ENCODE assay signal across 8 cellular contexts in genomic region chr2:219219113-219219696, GRCh38. TPM values are rescaled to one million over a fixed set of nuclear protein-coding genes. Genes with fewer than 3 reads are reported as not detected.
A peak's percentile ranks its signal among the peaks of the same experiment; 100 is the strongest.
DNase-seq lines count a peak whose midpoint lies in the region; ATAC-seq and TF ChIP-seq lines count a peak whose summit lies in the region.

No MANE protein-coding gene starts in this region.

- H3K27me3 ChIP-seq in stomach, result no peaks in the 10 kb centered on the region

- peak overlapping the region; percentile 50 to 69 (median 60) for H3K4me3 ChIP-seq in stomach

- peak; percentile 17 to 47 for DNase-seq in NCI-H526 (lab: John Stamatoyannopoulos, UW)
- no peak for DNase-seq in NCI-H526 treated with DMSO at 0.1 percent for 48 hours (lab: John Stamatoyannopoulos, UW)
- DNase-seq in activated naive CD8-positive, alpha-beta T cell treated with anti-CD3 and anti-CD28 coated beads for 36 hours, result no peak
- peak; percentile 75 for DNase-seq in iPS-NIHi11 (ENCODE audit: low spot score)
- DNase-seq in stomach, result no peak
- DNase-seq in germinal center (ENCODE audit: low spot score), result no peak
- DNase-seq in NCI-H2029 (lab: John Stamatoyannopoulos, UW), result no peak

- H3K27ac Mint-ChIP-seq in activated naive CD8-positive, alpha-beta T cell treated with anti-CD3 and anti-CD28 coated beads for 36 hours, result peak overlapping the region; percentile 82

- no peak for TF ChIP-seq EP300 in stomach (IDR thresholded peaks at IDR 0.05)

- no peak for ATAC-seq in GM21723 (IDR thresholded peaks at IDR 0.05; ENCODE audit: unreplicated experiment)

- no peak for TF ChIP-seq CTCF in stomach (IDR thresholded peaks at IDR 0.05)

- intact Hi-C loops in stomach (cut with DNase I; ENCODE audit: low total_unique reads), result loop anchor here (5.0 kb wide), 1 partner anchor 47 kb away; the partner anchor contains the start of gene SLC23A3

- WGBS in stomach, 5 donors, result 13 to 18% (median 16%) methylated on average over 18 to 33 of the region's 33 CpGs

- peak overlapping the region; percentile 87 for H3K4me3 Mint-ChIP-seq in activated naive CD8-positive, alpha-beta T cell treated with anti-CD3 and anti-CD28 coated beads for 36 hours

- peaks cover 62 to 71% (median 65%) of the 10 kb centered on the region in 4 donors for H3K36me3 ChIP-seq in stomach

- H3K27ac ChIP-seq in stomach, result peak overlapping the region; percentile 81 to 95 (median 94)

- H3K4me1 Mint-ChIP-seq in activated naive CD8-positive, alpha-beta T cell treated with anti-CD3 and anti-CD28 coated beads for 36 hours, result peaks cover 21% of the 10 kb centered on the region

- no peaks in the 10 kb centered on the region for H3K9me3 Mint-ChIP-seq in activated naive CD8-positive, alpha-beta T cell treated with anti-CD3 and anti-CD28 coated beads for 36 hours

- H3K36me3 Mint-ChIP-seq in activated naive CD8-positive, alpha-beta T cell treated with anti-CD3 and anti-CD28 coated beads for 36 hours, result peaks cover 27% of the 10 kb centered on the region

- no peaks in the 10 kb centered on the region for H3K9me3 ChIP-seq in stomach

- H3K27me3 Mint-ChIP-seq in activated naive CD8-positive, alpha-beta T cell treated with anti-CD3 and anti-CD28 coated beads for 36 hours, result no peaks in the 10 kb centered on the region

- TF ChIP-seq POLR2A in stomach (IDR thresholded peaks at IDR 0.05), result no peak

- H3K4me1 ChIP-seq in stomach, result peaks cover 25 to 49% (median 39%) of the 10 kb centered on the region in 4 donors

RNA-seq across cellular contexts. Expression of gene ABCB6, which starts 0.4 kb away (rescaled TPM):
- total RNA-seq in activated naive CD8-positive, alpha-beta T cell treated with anti-CD3 and anti-CD28 coated beads for 36 hours, result 10 to 100 TPM; 20.4 to 21.3 TPM
- 10 to 100 TPM in 4 of 5 donors, 1 to 10 TPM in 1; 8.2 to 41.5 (median 29.5) TPM for total RNA-seq in stomach
- 10 to 100 TPM in 2 of 3 donors, 1 to 10 TPM in 1; 8.4 to 47.8 (median 14.5) TPM for polyA plus RNA-seq in stomach

RNA-seq across cellular contexts. Expression of gene ATG9A, which starts 10.2 kb away (rescaled TPM):
- total RNA-seq in activated naive CD8-positive, alpha-beta T cell treated with anti-CD3 and anti-CD28 coated beads for 36 hours, result 10 to 100 TPM; 47.1 to 55.0 TPM
- 100 to 1,000 TPM in 1 of 5 donors, 10 to 100 TPM in 3, 1 to 10 TPM in 1; 1.4 to 100 (median 23.1) TPM for total RNA-seq in stomach
- polyA plus RNA-seq in stomach, result 10 to 100 TPM in 1 of 3 donors, 1 to 10 TPM in 2; 6.3 to 13.5 (median 7.2) TPM

RNA-seq across cellular contexts. Expression of gene ANKZF1, which starts 10.4 kb away (rescaled TPM):
- total RNA-seq in activated naive CD8-positive, alpha-beta T cell treated with anti-CD3 and anti-CD28 coated beads for 36 hours, result 100 to 1,000 TPM; 102 to 114 TPM
- 100 to 1,000 TPM in 3 of 5 donors, 10 to 100 TPM in 2; 33.9 to 263 (median 138) TPM for total RNA-seq in stomach
- 10 to 100 TPM; 27.8 to 36.6 (median 33.4) TPM for polyA plus RNA-seq in stomach

RNA-seq across cellular contexts. Expression of gene ZFAND2B, which starts 12.6 kb away (rescaled TPM):
- 10 to 100 TPM; 22.8 to 27.2 TPM for total RNA-seq in activated naive CD8-positive, alpha-beta T cell treated with anti-CD3 and anti-CD28 coated beads for 36 hours
- total RNA-seq in stomach, result 10 to 100 TPM; 21.3 to 79.7 (median 33.8) TPM
- polyA plus RNA-seq in stomach, result 10 to 100 TPM; 45.0 to 81.3 (median 46.6) TPM

RNA-seq across cellular contexts. Expression of gene GLB1L, which starts 26.0 kb away (rescaled TPM):
- 1 to 10 TPM; 1.6 to 3.0 TPM for total RNA-seq in activated naive CD8-positive, alpha-beta T cell treated with anti-CD3 and anti-CD28 coated beads for 36 hours
- 10 to 100 TPM in 1 of 5 donors, 1 to 10 TPM in 2, under 1 TPM in 1, not detected in 1; 0.58 to 31.4 (median 4.5) TPM for total RNA-seq in stomach
- polyA plus RNA-seq in stomach, result 1 to 10 TPM; 2.6 to 4.9 (median 2.6) TPM

Comparison
In these comparisons a context has a peak if more than half of its experiments do, and no peak if none do; other contexts are left out.
1. DNase-seq: peak in NCI-H526 (2 of 2) and iPS-NIHi11 (single experiment); none in NCI-H526 treated with DMSO at 0.1 percent for 48 hours (single experiment), activated naive CD8-positive, alpha-beta T cell treated with anti-CD3 and anti-CD28 coated beads for 36 hours (single experiment), stomach (single experiment), germinal center (single experiment) and NCI-H2029 (single experiment).